ENCODE assay signal across 11 cellular contexts in genomic region chr1:201016943-201017827, GRCh38. TPM values are rescaled to one million over a fixed set of nuclear protein-coding genes. Genes with fewer than 3 reads are reported as not detected.
DNase-seq lines count a peak whose midpoint lies in the region; ATAC-seq and TF ChIP-seq lines count a peak whose summit lies in the region.
"Had no signal": no experiment of that assay in that cellular context is flagged by ENCODE, and none has a peak within 500 bp of the region (broad histone marks: within the 10 kb centered on the region; RNA-seq: fewer than 3 reads in every experiment).

No MANE protein-coding gene starts in this region.

- H3K27me3 ChIP-seq in right cardiac atrium (ENCODE audit: control insufficient read depth, insufficient read depth) (no peaks in the 10 kb centered on the region), right atrium auricular region (no peaks in the 10 kb centered on the region), endodermal cell (ENCODE audit: control insufficient read depth, insufficient read depth, low read length, poor library complexity, severe bottlenecking) (peaks cover 18% of the 10 kb centered on the region), upper lobe of right lung (no peaks in the 10 kb centered on the region)
- H3K27me3 ChIP-seq: adrenal gland, ovary, SJSA1 had no signal

- no peaks in the 10 kb centered on the region for H3K36me3 ChIP-seq in right atrium auricular region
- H3K36me3 ChIP-seq in endodermal cell (ENCODE audit: control insufficient read depth, insufficient read depth, low read length) = no peaks in the 10 kb centered on the region
- H3K36me3 ChIP-seq in upper lobe of right lung = no peaks in the 10 kb centered on the region
- H3K36me3 ChIP-seq: adrenal gland, ovary, SJSA1 had no signal

- no peaks in the 10 kb centered on the region for H3K9me3 Mint-ChIP-seq in endodermal cell

- H3K9ac ChIP-seq in endodermal cell (ENCODE audit: extremely low read depth, low read length, poor library complexity, severe bottlenecking) = no peak overlapping the region

- DNase-seq in right cardiac atrium (peak in 2 of 3 donors; percentile 41 to 71), right atrium auricular region (ENCODE audit: low spot score) (no peak), NCI-H2171 (lab: John Stamatoyannopoulos, UW) (peak; percentile 88), endodermal cell (peak; percentile 58), upper lobe of right lung (peak; percentile 59), kidney tubule cell (ENCODE audit: low spot score) (no peak), DMS79 treated with DMSO at 0.1 percent for 48 hours (lab: John Stamatoyannopoulos, UW) (no peak)

- H3K4me3 Mint-ChIP-seq in endodermal cell = no peak overlapping the region

- H3K27me3 Mint-ChIP-seq in endodermal cell (ENCODE audit: insufficient read depth) = peaks cover 10% of the 10 kb centered on the region

- H3K9me3 ChIP-seq in right cardiac atrium (ENCODE audit: control insufficient read depth, low read length) (no peaks in the 10 kb centered on the region), right atrium auricular region (no peaks in the 10 kb centered on the region), endodermal cell (ENCODE audit: control insufficient read depth, low read length) (no peaks in the 10 kb centered on the region), upper lobe of right lung (no peaks in the 10 kb centered on the region)
- H3K9me3 ChIP-seq: adrenal gland, ovary had no signal

- H3K4me3 ChIP-seq in right cardiac atrium (ENCODE audit: low read length) (no peak overlapping the region), right atrium auricular region (no peak overlapping the region), endodermal cell (ENCODE audit: low read length) (no peak overlapping the region), upper lobe of right lung (no peak overlapping the region)
- H3K4me3 ChIP-seq: adrenal gland, ovary, SJSA1 had no signal

- peak overlapping the region; percentile 30 for H3K27ac Mint-ChIP-seq in endodermal cell

- no peaks in the 10 kb centered on the region for H3K4me1 ChIP-seq in right cardiac atrium (ENCODE audit: control insufficient read depth, insufficient read depth, low read length)
- H3K4me1 ChIP-seq in right atrium auricular region = peaks cover 0 to 49% of the 10 kb centered on the region in 2 donors
- peaks cover 22% of the 10 kb centered on the region for H3K4me1 ChIP-seq in endodermal cell (ENCODE audit: control insufficient read depth, insufficient read depth, low read length)
- peaks cover 57% of the 10 kb centered on the region for H3K4me1 ChIP-seq in upper lobe of right lung

- intact Hi-C loops in right cardiac atrium (cut with DNase I) (no loop called here), upper lobe of right lung (cut with DNase I) (no loop called here)

- H3K36me3 Mint-ChIP-seq in endodermal cell (ENCODE audit: low read depth) = no peaks in the 10 kb centered on the region

- peaks cover 51% of the 10 kb centered on the region for H3K4me1 Mint-ChIP-seq in endodermal cell

- TF ChIP-seq CTCF in right atrium auricular region (IDR thresholded peaks at IDR 0.05) (no peak), endodermal cell (conservative IDR thresholded peaks at IDR 0.05) (no peak), upper lobe of right lung (IDR thresholded peaks at IDR 0.05) (no peak)

- WGBS in right cardiac atrium = 70% methylated on average over 9 of the region's 9 CpGs
- WGBS in endodermal cell (ENCODE audit: insufficient coverage in 1 of 2, insufficient read length in 1 of 2), 2 experiments = 89 to 93% methylated on average over 3 to 9 of the region's 9 CpGs

- ATAC-seq in right cardiac atrium (no peak), upper lobe of right lung (no peak), GM18520 (IDR thresholded peaks at IDR 0.05; ENCODE audit: unreplicated experiment) (no peak)

- H3K27ac ChIP-seq in right cardiac atrium (ENCODE audit: low read length) (no peak overlapping the region), right atrium auricular region (no peak overlapping the region), endodermal cell (ENCODE audit: low read depth, low read length) (peak overlapping the region; percentile 62), upper lobe of right lung (no peak overlapping the region)
- H3K27ac ChIP-seq: adrenal gland, ovary, SJSA1 had no signal

RNA-seq across cellular contexts. Expression of gene KIF21B, which starts 6.3 kb away (rescaled TPM):
- total RNA-seq in right cardiac atrium (under 1 TPM; 0.53 to 0.83 (median 0.67) TPM), right atrium auricular region (1 to 10 TPM in 1 of 2 donors, under 1 TPM in 1; 0.48 to 1.5 TPM), endodermal cell (10 to 100 TPM in 1 of 2 donors, 1 to 10 TPM in 1; 8.8 to 14.7 TPM), upper lobe of right lung (5.7 TPM)
- 0.36 TPM for polyA plus RNA-seq in right cardiac atrium
- polyA plus RNA-seq in endodermal cell (2013, experiment 1 of 2) = 28.2 TPM
- polyA plus RNA-seq in endodermal cell (2013, experiment 2 of 2) = 28.2 TPM

Comparison
In these comparisons a context has a peak if more than half of its experiments do, and no peak if none do; other contexts are left out.
1. DNase-seq: peak in right cardiac atrium (2 of 3), NCI-H2171 (single experiment), endodermal cell (single experiment) and upper lobe of right lung (single experiment); none in right atrium auricular region (single experiment), kidney tubule cell (single experiment) and DMS79 treated with DMSO at 0.1 percent for 48 hours (single experiment).